1 cellular context compared by ENCODE assay signal in genomic region chr7:113054272-113054671, GRCh38. TPM values are rescaled to one million over a fixed set of nuclear protein-coding genes. Genes with fewer than 3 reads are reported as not detected.
"Had no signal": no experiment of that assay in that cellular context is flagged by ENCODE, and none has a peak within 500 bp of the region (broad histone marks: within the 10 kb centered on the region; RNA-seq: fewer than 3 reads in every experiment).

No MANE protein-coding gene starts in this region.

RNA-seq across cellular contexts. Expression of gene GPR85, which starts 32.4 kb away (rescaled TPM):
- total RNA-seq: epithelial cell of proximal tubule had no signal
